8 cellular contexts compared by ENCODE assay signal in genomic region chr2:173896755-173897154, GRCh38.
"Had no signal": no experiment of that assay in that cellular context is flagged by ENCODE, and none has a peak within 500 bp of the region (broad histone marks: within the 10 kb centered on the region; RNA-seq: fewer than 3 reads in every experiment).

No MANE protein-coding gene starts in this region.

- H3K27ac ChIP-seq: KMS-11 had no signal

- H3K9ac ChIP-seq: KMS-11 had no signal

- H3K4me3 Mint-ChIP-seq: GM23338, H9 had no signal

- H3K4me2 ChIP-seq: GM23338, KMS-11 had no signal

- H3K4me1 Mint-ChIP-seq: GM23338, H9 had no signal

- H2AFZ ChIP-seq: GM23338 had no signal

- DNase-seq: H9, HCEC 1CT, KBM-7 had no signal

- FAIRE-seq: H1, H54, HTR-8/SVneo had no signal

- H3K27ac Mint-ChIP-seq: GM23338, H9 had no signal

- H3K4me3 ChIP-seq: GM23338 had no signal
